16 cellular contexts compared by ENCODE assay signal in genomic region chrX:12411831-12412230, GRCh38.
DNase-seq lines count a peak whose midpoint lies in the region; ATAC-seq, FAIRE-seq and TF ChIP-seq lines count a peak whose summit lies in the region.
"Had no signal": no experiment of that assay in that cellular context is flagged by ENCODE, and none has a peak within 500 bp of the region (broad histone marks: within the 10 kb centered on the region; RNA-seq: fewer than 3 reads in every experiment).

No MANE protein-coding gene starts in this region.

- ATAC-seq in GM18511 (IDR thresholded peaks at IDR 0.05; ENCODE audit: unreplicated experiment), result no peak
- no peak for ATAC-seq in sciatic nerve
- ATAC-seq: A549, GM12878, GM23338, K562 had no signal

- H3K4me3 Mint-ChIP-seq in HFFc6, result no peak overlapping the region
- H3K4me3 Mint-ChIP-seq: CD4-positive, CD25-positive, alpha-beta regulatory T cell; GM23338 had no signal

- no peaks in the 10 kb centered on the region for H3K36me3 Mint-ChIP-seq in HFFc6 (ENCODE audit: low read depth)
- H3K36me3 Mint-ChIP-seq: CD4-positive, CD25-positive, alpha-beta regulatory T cell had no signal

- FAIRE-seq in HTR-8/SVneo (lab: Jason Lieb, UNC), result no peak
- FAIRE-seq: GM12878, GM18507, K562 had no signal

- DNase-seq in HFFc6 (peak; percentile 6), amniotic epithelial cell (ENCODE audit: low read depth) (peak; percentile 50), fibroblast of pulmonary artery (ENCODE audit: low read depth) (peak; percentile 32), HTR-8/SVneo (ENCODE audit: insufficient read length, low spot score) (no peak), iPS-NIHi11 (ENCODE audit: low spot score) (no peak), sciatic nerve (ENCODE audit: low spot score) (no peak)
- DNase-seq: CD4-positive, CD25-positive, alpha-beta regulatory T cell; DMS53; H7 had no signal

- TF ChIP-seq CTCF in HFFc6 (IDR thresholded peaks at IDR 0.05) (no peak), fibroblast of pulmonary artery (IDR thresholded peaks at IDR 0.05; ENCODE audit: low read length, missing control alignments) (no peak)

- peaks cover 50% of the 10 kb centered on the region for H3K4me1 Mint-ChIP-seq in HFFc6 (ENCODE audit: low read depth)
- H3K4me1 Mint-ChIP-seq: CD4-positive, CD25-positive, alpha-beta regulatory T cell had no signal

- H3K27me3 Mint-ChIP-seq in HFFc6 (ENCODE audit: insufficient read depth), result no peaks in the 10 kb centered on the region
- H3K27me3 Mint-ChIP-seq: CD4-positive, CD25-positive, alpha-beta regulatory T cell had no signal

- no peak overlapping the region for H3K4me3 ChIP-seq in fibroblast of pulmonary artery (replicated peaks; ENCODE audit: low read depth, low read length)
- H3K4me3 ChIP-seq: A549; BLaER1 treated with 17β-estradiol and CSF1 and Interleukin-3, amounts not matched to agents 10 nM and 100 nM; GM12878; GM23338; K562 had no signal

- intact Hi-C loops in sciatic nerve (cut with DNase I), result no loop called here

- H3K9me3 Mint-ChIP-seq in HFFc6, result no peaks in the 10 kb centered on the region
- H3K9me3 Mint-ChIP-seq: CD4-positive, CD25-positive, alpha-beta regulatory T cell; GM23338 had no signal

- peak overlapping the region; percentile 20; the same call in 1 of the 2 replicates for H3K27ac Mint-ChIP-seq in HFFc6
- H3K27ac Mint-ChIP-seq: CD4-positive, CD25-positive, alpha-beta regulatory T cell; GM23338 had no signal

Comparison
In these comparisons a context has a peak if more than half of its experiments do, and no peak if none do; other contexts are left out.
1. DNase-seq: peak in HFFc6 (single experiment), amniotic epithelial cell (single experiment) and fibroblast of pulmonary artery (single experiment); none in HTR-8/SVneo (single experiment), iPS-NIHi11 (single experiment) and sciatic nerve (single experiment).